12 cellular contexts compared by ENCODE assay signal in genomic region chr6:133991096-133991593, GRCh38. TPM values are rescaled to one million over a fixed set of nuclear protein-coding genes. Genes with fewer than 3 reads are reported as not detected.
DNase-seq lines count a peak whose midpoint lies in the region; ATAC-seq, FAIRE-seq and TF ChIP-seq lines count a peak whose summit lies in the region.
"Had no signal": no experiment of that assay in that cellular context is flagged by ENCODE, and none has a peak within 500 bp of the region (broad histone marks: within the 10 kb centered on the region; RNA-seq: fewer than 3 reads in every experiment).

No MANE protein-coding gene starts in this region.

- H3K36me3 Mint-ChIP-seq in T-helper 2 cell treated with Interferon-gamma antibody and Interleukin-4, amounts not matched to agents 5 μg/mL and 100 μg/mL, for 36 hours (ENCODE audit: low read depth): peaks cover 8% of the 10 kb centered on the region

- H3K4me1 Mint-ChIP-seq in T-helper 2 cell treated with Interferon-gamma antibody and Interleukin-4, amounts not matched to agents 5 μg/mL and 100 μg/mL, for 36 hours (ENCODE audit: low read depth): peaks cover 5% of the 10 kb centered on the region

- H3K27me3 ChIP-seq in endothelial cell of umbilical vein (ENCODE audit: control insufficient read depth in 2 of 2, insufficient read depth in 2 of 2, low read length in 2 of 2) (no peaks in the 10 kb centered on the region), upper lobe of left lung (no peaks in the 10 kb centered on the region)
- H3K27me3 ChIP-seq: gastrocnemius medialis had no signal

- no peak overlapping the region for H2AFZ ChIP-seq in endothelial cell of umbilical vein (ENCODE audit: low read depth, low read length)

- TF ChIP-seq CTCF in endothelial cell of umbilical vein (IDR thresholded peaks at IDR 0.05; ENCODE audit: extremely low read depth in 1 of 2, insufficient read depth in 1 of 2, low read depth in 1 of 2, low read length in 2 of 2) (no peak), upper lobe of left lung (IDR thresholded peaks at IDR 0.05) (no peak)

- H3K4me1 ChIP-seq in endothelial cell of umbilical vein (ENCODE audit: control insufficient read depth, extremely low read depth, insufficient read depth, low read length) (peaks cover 11% of the 10 kb centered on the region), upper lobe of left lung (peaks cover 5 to 18% (median 9%) of the 10 kb centered on the region in 4 donors)
- H3K4me1 ChIP-seq: gastrocnemius medialis had no signal

- H3K27ac ChIP-seq in endothelial cell of umbilical vein (ENCODE audit: insufficient read depth, low read depth, low read length): no peak overlapping the region
- H3K27ac ChIP-seq in upper lobe of left lung: no peak overlapping the region
- H3K27ac ChIP-seq: gastrocnemius medialis had no signal

- no peaks in the 10 kb centered on the region for H3K27me3 Mint-ChIP-seq in T-helper 2 cell treated with Interferon-gamma antibody and Interleukin-4, amounts not matched to agents 5 μg/mL and 100 μg/mL, for 36 hours (ENCODE audit: low read depth)

- H3K79me2 ChIP-seq in endothelial cell of umbilical vein (ENCODE audit: control insufficient read depth, insufficient read depth, low read length): no peaks in the 10 kb centered on the region

- H3K9me3 Mint-ChIP-seq in T-helper 2 cell treated with Interferon-gamma antibody and Interleukin-4, amounts not matched to agents 5 μg/mL and 100 μg/mL, for 36 hours: no peaks in the 10 kb centered on the region

- BruUV-seq in endothelial cell of umbilical vein (replicated peaks; lab: Mats Ljungman, UMichigan): no TSS peak

- H3K9ac ChIP-seq in endothelial cell of umbilical vein (replicated peaks; ENCODE audit: extremely low read depth, insufficient read depth, low read length): no peak overlapping the region

- DNase-seq in GM03348 (ENCODE audit: low spot score) (peak; percentile 52), NCI-H2196 treated with DMSO at 0.1 percent for 48 hours (lab: John Stamatoyannopoulos, UW; ENCODE audit: unreplicated experiment) (peak; percentile 15), endothelial cell of umbilical vein (ENCODE audit: low read depth, low spot score) (peak; percentile 80), pulmonary artery endothelial cell (ENCODE audit: low read depth, low spot score) (peak; percentile 10), cortex of kidney (lab: John Stamatoyannopoulos, UW) (no peak), T-helper 2 cell (no peak), upper lobe of left lung (no peak)
- no peak for DNase-seq in T-helper 2 cell treated with Interferon-gamma antibody and Interleukin-4, amounts not matched to agents 5 μg/mL and 100 μg/mL, for 36 hours (ENCODE audit: low spot score)
- DNase-seq: activated gamma-delta T cell, gastrocnemius medialis, GOT3, NCI-H510A had no signal

- no peaks in the 10 kb centered on the region for H3K9me3 ChIP-seq in endothelial cell of umbilical vein (replicated peaks; ENCODE audit: control insufficient read depth, insufficient read depth, low read length)
- H3K9me3 ChIP-seq in upper lobe of left lung: no peaks in the 10 kb centered on the region
- H3K9me3 ChIP-seq: gastrocnemius medialis had no signal

- CTCF ChIA-PET in endothelial cell of umbilical vein (lab: Charles Lee): interaction anchor here (0.8 to 4.3 kb wide), 9 partner anchors 9 to 153 kb away, joined by 3 to 35 read pairs (median 7); no protein-coding TSS in a partner anchor

- no peaks in the 10 kb centered on the region for H3K9me1 ChIP-seq in endothelial cell of umbilical vein (replicated peaks; ENCODE audit: control insufficient read depth, extremely low read depth, insufficient read depth, low read length)

- POLR2A ChIA-PET in endothelial cell of umbilical vein (lab: Charles Lee): interaction anchor here (0.7 kb wide), 1 partner anchor 38 kb away, joined by 3 read pairs; no protein-coding TSS in a partner anchor

- TF ChIP-seq EP300 in upper lobe of left lung (IDR thresholded peaks at IDR 0.05): no peak

- H3K4me2 ChIP-seq in endothelial cell of umbilical vein (ENCODE audit: insufficient read depth, low read length): no peak overlapping the region

- dilution Hi-C loops in endothelial cell of umbilical vein (cut with MboI; ENCODE audit: extremely low pct_ligation_motif_present, low sequenced_read_pairs): no loop called here

- FAIRE-seq in endothelial cell of umbilical vein (lab: Jason Lieb, UNC): peak; percentile 77

- H3K27ac Mint-ChIP-seq in T-helper 2 cell treated with Interferon-gamma antibody and Interleukin-4, amounts not matched to agents 5 μg/mL and 100 μg/mL, for 36 hours: no peak overlapping the region

- ATAC-seq in upper lobe of left lung (ENCODE audit: low FRiP score in 2 of 2): no peak
- ATAC-seq: gastrocnemius medialis had no signal

- intact Hi-C loops in endothelial cell of umbilical vein (cut with micrococcal nuclease): loop anchor here (2.0 kb wide), 2 partner anchors 38 to 62 kb away; partner anchors contain the start of genes SLC2A12 and TBPL1

- H3K4me3 ChIP-seq in endothelial cell of umbilical vein (replicated peaks in 1 of 3; ENCODE audit: insufficient read depth in 1 of 3, low read depth in 1 of 3, low read length in 3 of 3) (no peak overlapping the region), upper lobe of left lung (no peak overlapping the region)
- H3K4me3 ChIP-seq: gastrocnemius medialis had no signal

- WGBS in upper lobe of left lung, 2 donors: 79 to 85% methylated on average over 2 of the region's 2 CpGs

- no peaks in the 10 kb centered on the region for H4K20me1 ChIP-seq in endothelial cell of umbilical vein (replicated peaks; ENCODE audit: control insufficient read depth, extremely low read depth, insufficient read depth, low read length)

- H3K4me3 Mint-ChIP-seq in T-helper 2 cell treated with Interferon-gamma antibody and Interleukin-4, amounts not matched to agents 5 μg/mL and 100 μg/mL, for 36 hours: no peak overlapping the region

- no peak for TF ChIP-seq POLR2A in endothelial cell of umbilical vein (IDR thresholded peaks at IDR 0.05; ENCODE audit: low read depth, low read length)
- no peak for TF ChIP-seq POLR2A in upper lobe of left lung (IDR thresholded peaks at IDR 0.05)

- no peaks in the 10 kb centered on the region for H3K36me3 ChIP-seq in endothelial cell of umbilical vein (ENCODE audit: control insufficient read depth in 2 of 2, extremely low read depth in 1 of 2, insufficient read depth in 2 of 2, low read length in 2 of 2)
- peaks cover 0 to 12% (median 0%) of the 10 kb centered on the region in 4 donors for H3K36me3 ChIP-seq in upper lobe of left lung

TF ChIP-seq in endothelial cell of umbilical vein, 7 proteins besides CTCF, POLR2A, EP300 and RAD21:
- TF ChIP-seq FOS (IDR thresholded peaks at IDR 0.05; ENCODE audit: borderline replicate concordance, insufficient read depth, low read length) (peak; percentile 80), MAX (IDR thresholded peaks at IDR 0.05; ENCODE audit: insufficient read depth, insufficient read length) (no peak), GATA2 (IDR thresholded peaks at IDR 0.05; ENCODE audit: insufficient read depth, insufficient read length, low read depth, low read length) (no peak), JUN (IDR thresholded peaks at IDR 0.05; ENCODE audit: borderline replicate concordance, insufficient read depth, insufficient read length, low read depth) (peak; percentile 77)

RNA-seq across cellular contexts. Expression of gene TBPL1, which starts 38.1 kb away (rescaled TPM):
- 31.2 and 33.4 TPM in 2 replicates for total RNA-seq in endothelial cell of umbilical vein
- 14.9 and 19.6 TPM in 2 replicates for polyA plus RNA-seq in endothelial cell of umbilical vein
- polyA plus RNA-seq in endothelial cell of umbilical vein (2011; cell fraction: cytosol; rRNA removed): 25.8 and 28.1 TPM in 2 replicates
- 16.4 and 20.3 TPM in 2 replicates for polyA plus RNA-seq in endothelial cell of umbilical vein (2011; cell fraction: nucleus; rRNA removed)
- 36.4 and 52.9 TPM in 2 replicates for polyA plus RNA-seq in endothelial cell of umbilical vein (2012)
- 10.9 and 18.1 TPM in 2 replicates for polyA minus RNA-seq in endothelial cell of umbilical vein
- polyA minus RNA-seq in endothelial cell of umbilical vein (2011; cell fraction: cytosol; rRNA and poly(A)+ RNA removed): 8.9 TPM
- polyA minus RNA-seq in endothelial cell of umbilical vein (2011; cell fraction: nucleus; rRNA and poly(A)+ RNA removed): 9.4 and 12.5 TPM in 2 replicates
- total RNA-seq in pulmonary artery endothelial cell: 18.9 and 38.6 TPM in 2 replicates
- 10 to 100 TPM in 2 of 6 donors, 1 to 10 TPM in 4; 2.6 to 18.0 (median 9.5) TPM for total RNA-seq in upper lobe of left lung

Comparison
In these comparisons a context has a peak if more than half of its experiments do, and no peak if none do; other contexts are left out.
1. DNase-seq: peak in GM03348 (single experiment), NCI-H2196 treated with DMSO at 0.1 percent for 48 hours (single experiment), endothelial cell of umbilical vein (single experiment) and pulmonary artery endothelial cell (single experiment); none in cortex of kidney (single experiment), T-helper 2 cell (0 of 5), T-helper 2 cell treated with Interferon-gamma antibody and Interleukin-4, amounts not matched to agents 5 μg/mL and 100 μg/mL, for 36 hours (single experiment) and upper lobe of left lung (0 of 2).